ENCODE assay signal across 19 cellular contexts in the genomic region with DNA sequence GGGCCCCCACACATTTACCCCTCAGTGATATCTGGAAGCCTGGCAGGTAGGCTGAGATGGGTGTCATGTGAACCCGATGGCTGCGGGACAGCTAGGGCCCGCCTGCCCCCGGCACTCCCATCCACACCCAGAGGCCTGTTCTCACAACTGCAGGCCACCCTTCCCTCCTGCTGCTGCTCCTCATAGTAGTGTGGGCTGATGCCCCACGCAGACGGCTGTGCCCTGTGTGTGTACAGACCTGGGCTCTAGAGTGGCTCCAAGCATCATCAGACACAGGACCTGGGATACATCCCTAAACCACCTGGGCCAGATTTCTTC. TPM values are rescaled to one million over a fixed set of nuclear protein-coding genes. Genes with fewer than 3 reads are reported as not detected.
A peak's percentile ranks its signal among the peaks of the same experiment; 100 is the strongest.
DNase-seq lines count a peak whose midpoint lies in the region; ATAC-seq lines count a peak whose summit lies in the region.
"Had no signal": no experiment of that assay in that cellular context is flagged by ENCODE, and none has a peak within 500 bp of the region (broad histone marks: within the 10 kb centered on the region; RNA-seq: fewer than 3 reads in every experiment).

No MANE protein-coding gene starts in this region.

- CTCF ChIA-PET in activated CD4-positive, alpha-beta T cell treated with anti-CD3 and anti-CD28 coated beads, Interleukin-2, amount 10 ng/mL, durations not matched to agents 7 days and 5 days (lab: Charles Lee): no interaction called here

- H3K9me3 ChIP-seq in BLaER1 treated with 17β-estradiol and CSF1 and Interleukin-3, amounts not matched to agents 10 nM and 100 nM (replicated peaks in 1 of 11): peaks cover 12 to 22% (median 15%) of the 10 kb centered on the region in 11 experiments

- H3K27me3 Mint-ChIP-seq in activated CD4-positive, alpha-beta T cell treated with anti-CD3 and anti-CD28 coated beads, Interleukin-2, amount 10 ng/mL, durations not matched to agents 7 days and 5 days: no peaks in the 10 kb centered on the region
- H3K27me3 Mint-ChIP-seq in natural killer cell treated with Interleukin-12 subunit alpha and Interleukin-12 subunit beta and Interleukin-15 and Interleukin-18, amount 100 ng/mL, for 72 hours: no peaks in the 10 kb centered on the region
- H3K27me3 Mint-ChIP-seq: activated naive CD8-positive, alpha-beta T cell treated with anti-CD3 and anti-CD28 coated beads, Interleukin-2, amount 50 U/mL, for 24 hours; CD4-positive, alpha-beta T cell had no signal

- H3K27me3 ChIP-seq in BLaER1 treated with 17β-estradiol and CSF1 and Interleukin-3, amounts not matched to agents 10 nM and 100 nM: no peaks in the 10 kb centered on the region
- H3K27me3 ChIP-seq: breast epithelium, ovary, uterus had no signal

- no peak overlapping the region for H3K4me3 Mint-ChIP-seq in activated CD4-positive, alpha-beta T cell treated with anti-CD3 and anti-CD28 coated beads, Interleukin-2, amount 10 ng/mL, durations not matched to agents 7 days and 5 days
- no peak overlapping the region for H3K4me3 Mint-ChIP-seq in natural killer cell treated with Interleukin-12 subunit alpha and Interleukin-12 subunit beta and Interleukin-15 and Interleukin-18, amount 100 ng/mL, for 72 hours
- H3K4me3 Mint-ChIP-seq: activated naive CD8-positive, alpha-beta T cell treated with anti-CD3 and anti-CD28 coated beads, Interleukin-2, amount 50 U/mL, for 24 hours; CD4-positive, alpha-beta T cell had no signal

- peaks cover 57 to 81% (median 73%) of the 10 kb centered on the region in 10 experiments for H3K4me1 ChIP-seq in BLaER1 treated with 17β-estradiol and CSF1 and Interleukin-3, amounts not matched to agents 10 nM and 100 nM
- H3K4me1 ChIP-seq: breast epithelium, uterus had no signal

- no peaks in the 10 kb centered on the region for H3K4me1 Mint-ChIP-seq in activated CD4-positive, alpha-beta T cell treated with anti-CD3 and anti-CD28 coated beads, Interleukin-2, amount 10 ng/mL, durations not matched to agents 7 days and 5 days
- H3K4me1 Mint-ChIP-seq in natural killer cell treated with Interleukin-12 subunit alpha and Interleukin-12 subunit beta and Interleukin-15 and Interleukin-18, amount 100 ng/mL, for 72 hours (ENCODE audit: low read depth in 2 of 2): no peaks in the 10 kb centered on the region
- H3K4me1 Mint-ChIP-seq: activated naive CD8-positive, alpha-beta T cell treated with anti-CD3 and anti-CD28 coated beads, Interleukin-2, amount 50 U/mL, for 24 hours had no signal

- H3K4me2 ChIP-seq in BLaER1 treated with 17β-estradiol and CSF1 and Interleukin-3, amounts not matched to agents 10 nM and 100 nM: peak overlapping the region; percentile 49 to 87 (median 83)

- peaks cover 2% of the 10 kb centered on the region for H3K36me3 Mint-ChIP-seq in activated CD4-positive, alpha-beta T cell treated with anti-CD3 and anti-CD28 coated beads, Interleukin-2, amount 10 ng/mL, durations not matched to agents 7 days and 5 days (ENCODE audit: low read depth)
- no peaks in the 10 kb centered on the region for H3K36me3 Mint-ChIP-seq in natural killer cell treated with Interleukin-12 subunit alpha and Interleukin-12 subunit beta and Interleukin-15 and Interleukin-18, amount 100 ng/mL, for 72 hours

- H3K9ac ChIP-seq in BLaER1 treated with 17β-estradiol and CSF1 and Interleukin-3, amounts not matched to agents 10 nM and 100 nM: peak overlapping the region in 8 of 11 experiments; percentile 37 to 65 (median 58); a peak in 15 of 22 replicates

- ATAC-seq in natural killer cell treated with Interleukin-12 subunit alpha and Interleukin-12 subunit beta and Interleukin-15 and Interleukin-18, amount 100 ng/mL, for 72 hours: no peak
- ATAC-seq in GM18907 (IDR thresholded peaks at IDR 0.05; ENCODE audit: unreplicated experiment): no peak
- no peak for ATAC-seq in GM18873 (IDR thresholded peaks at IDR 0.05; ENCODE audit: low FRiP score, unreplicated experiment)
- ATAC-seq: activated naive CD8-positive, alpha-beta T cell treated with anti-CD3 and anti-CD28 coated beads, Interleukin-2, amount 50 U/mL, for 24 hours had no signal

- H3K27ac ChIP-seq in BLaER1 treated with 17β-estradiol and CSF1 and Interleukin-3, amounts not matched to agents 10 nM and 100 nM: peak overlapping the region in 9 of 11 experiments; percentile 42 to 77 (median 69); a peak in 16 of 22 replicates
- H3K27ac ChIP-seq: breast epithelium, ovary, skin epidermis, uterus had no signal

- no peaks in the 10 kb centered on the region for H4K20me1 ChIP-seq in BLaER1 treated with 17β-estradiol and CSF1 and Interleukin-3, amounts not matched to agents 10 nM and 100 nM

- peak; percentile 5 for DNase-seq in activated CD4-positive, alpha-beta T cell treated with anti-CD3 and anti-CD28 coated beads for 1 hour
- no peak for DNase-seq in activated CD4-positive, alpha-beta T cell treated with anti-CD3 and anti-CD28 coated beads, Interleukin-2, amount 10 ng/mL, durations not matched to agents 7 days and 5 days
- DNase-seq in activated CD8-positive, alpha-beta memory T cell treated with anti-CD3 and anti-CD28 coated beads, Interleukin-2, amount 50 U/mL, for 4 hours: peak; percentile 8
- peak; percentile 46 for DNase-seq in natural killer cell treated with Interleukin-12 subunit alpha and Interleukin-12 subunit beta and Interleukin-15 and Interleukin-18, amount 100 ng/mL, for 72 hours (ENCODE audit: low spot score)
- no peak for DNase-seq in AG08395 (ENCODE audit: low spot score)
- DNase-seq: activated naive CD8-positive, alpha-beta T cell treated with anti-CD3 and anti-CD28 coated beads, Interleukin-2, amount 50 U/mL, for 24 hours; effector CD8-positive, alpha-beta T cell; NCI-H1048; NCI-H774; RPMI8226 had no signal

- H3K4me3 ChIP-seq in BLaER1 treated with 17β-estradiol and CSF1 and Interleukin-3, amounts not matched to agents 10 nM and 100 nM: peak overlapping the region in 2 of 10 experiments; percentile 6 to 9; a peak in 1 of 20 replicates
- H3K4me3 ChIP-seq: breast epithelium, ovary, skin epidermis, uterus had no signal

- peaks cover 0 to 6% (median 0%) of the 10 kb centered on the region in 11 experiments; a peak in 1 of 22 replicates for H3K36me3 ChIP-seq in BLaER1 treated with 17β-estradiol and CSF1 and Interleukin-3, amounts not matched to agents 10 nM and 100 nM
- H3K36me3 ChIP-seq: breast epithelium, ovary, uterus had no signal

- POLR2A ChIA-PET in activated CD4-positive, alpha-beta T cell treated with anti-CD3 and anti-CD28 coated beads, Interleukin-2, amount 10 ng/mL, durations not matched to agents 7 days and 5 days (lab: Charles Lee): no interaction called here

- peaks cover 12% of the 10 kb centered on the region for H3K9me3 Mint-ChIP-seq in activated CD4-positive, alpha-beta T cell treated with anti-CD3 and anti-CD28 coated beads, Interleukin-2, amount 10 ng/mL, durations not matched to agents 7 days and 5 days
- no peaks in the 10 kb centered on the region for H3K9me3 Mint-ChIP-seq in natural killer cell treated with Interleukin-12 subunit alpha and Interleukin-12 subunit beta and Interleukin-15 and Interleukin-18, amount 100 ng/mL, for 72 hours
- H3K9me3 Mint-ChIP-seq: CD4-positive, alpha-beta T cell had no signal

- H3K27ac Mint-ChIP-seq in activated CD4-positive, alpha-beta T cell treated with anti-CD3 and anti-CD28 coated beads, Interleukin-2, amount 10 ng/mL, durations not matched to agents 7 days and 5 days: no peak overlapping the region
- no peak overlapping the region for H3K27ac Mint-ChIP-seq in natural killer cell treated with Interleukin-12 subunit alpha and Interleukin-12 subunit beta and Interleukin-15 and Interleukin-18, amount 100 ng/mL, for 72 hours
- H3K27ac Mint-ChIP-seq: activated naive CD8-positive, alpha-beta T cell treated with anti-CD3 and anti-CD28 coated beads, Interleukin-2, amount 50 U/mL, for 24 hours; CD4-positive, alpha-beta T cell had no signal

RNA-seq across cellular contexts. Expression of gene ADRA2B, which starts 13.0 kb away (rescaled TPM):
- total RNA-seq in activated CD4-positive, alpha-beta T cell treated with anti-CD3 and anti-CD28 coated beads, Interleukin-2, amount 10 ng/mL, durations not matched to agents 7 days and 5 days: under 1 TPM in 1 of 2 experiments, not detected in 1; 0.06 TPM
- total RNA-seq in natural killer cell treated with Interleukin-12 subunit alpha and Interleukin-12 subunit beta and Interleukin-15 and Interleukin-18, amount 100 ng/mL, for 72 hours: not detected
- total RNA-seq: Daoy had no signal

RNA-seq across cellular contexts. Expression of gene ASTL, which starts 35.0 kb away (rescaled TPM):
- total RNA-seq in activated CD4-positive, alpha-beta T cell treated with anti-CD3 and anti-CD28 coated beads, Interleukin-2, amount 10 ng/mL, durations not matched to agents 7 days and 5 days: under 1 TPM in 1 of 2 experiments, not detected in 1; 0.22 TPM
- total RNA-seq in natural killer cell treated with Interleukin-12 subunit alpha and Interleukin-12 subunit beta and Interleukin-15 and Interleukin-18, amount 100 ng/mL, for 72 hours: under 1 TPM in 1 of 2 donors, not detected in 1; 0.92 TPM
- total RNA-seq: Daoy, uterus had no signal

RNA-seq across cellular contexts. Expression of gene DUSP2, which starts 41.9 kb away (rescaled TPM):
- 10 to 100 TPM; 11.9 to 14.2 TPM for total RNA-seq in activated CD4-positive, alpha-beta T cell treated with anti-CD3 and anti-CD28 coated beads, Interleukin-2, amount 10 ng/mL, durations not matched to agents 7 days and 5 days
- 10 to 100 TPM; 30.9 to 52.0 TPM for total RNA-seq in natural killer cell treated with Interleukin-12 subunit alpha and Interleukin-12 subunit beta and Interleukin-15 and Interleukin-18, amount 100 ng/mL, for 72 hours

Comparison
In these comparisons a context has a peak if more than half of its experiments do, and no peak if none do; other contexts are left out.
1. DNase-seq: peak in activated CD4-positive, alpha-beta T cell treated with anti-CD3 and anti-CD28 coated beads for 1 hour (single experiment), activated CD8-positive, alpha-beta memory T cell treated with anti-CD3 and anti-CD28 coated beads, Interleukin-2, amount 50 U/mL, for 4 hours (single experiment) and natural killer cell treated with Interleukin-12 subunit alpha and Interleukin-12 subunit beta and Interleukin-15 and Interleukin-18, amount 100 ng/mL, for 72 hours (single experiment); none in activated CD4-positive, alpha-beta T cell treated with anti-CD3 and anti-CD28 coated beads, Interleukin-2, amount 10 ng/mL, durations not matched to agents 7 days and 5 days (single experiment) and AG08395 (single experiment).